Comparison of ENCODE assay signal across 19 cellular contexts in the genomic region with DNA sequence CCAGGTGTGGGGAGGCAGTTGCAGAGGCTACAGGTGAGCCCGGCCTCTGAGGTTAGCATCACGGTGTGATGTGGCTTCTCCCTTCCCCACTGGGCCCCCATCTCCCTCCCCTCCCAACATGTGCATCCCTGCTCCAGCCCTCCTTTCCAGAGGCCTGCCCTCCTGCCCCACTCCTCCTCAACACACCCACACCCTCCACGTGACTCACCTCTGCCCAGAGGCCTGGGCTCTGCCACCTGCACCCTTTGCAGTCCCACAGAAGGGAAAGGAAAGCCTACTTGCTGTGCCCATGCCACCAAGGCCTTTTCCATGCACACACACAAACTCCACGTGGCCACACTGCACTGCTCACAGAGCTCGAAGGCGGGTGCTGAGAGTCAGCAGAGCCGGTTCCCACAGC.
DNase-seq lines count a peak whose midpoint lies in the region; ATAC-seq and TF ChIP-seq lines count a peak whose summit lies in the region.
"Had no signal": no experiment of that assay in that cellular context is flagged by ENCODE, and none has a peak within 500 bp of the region (broad histone marks: within the 10 kb centered on the region; RNA-seq: fewer than 3 reads in every experiment).

No MANE protein-coding gene starts in this region.

- no peak overlapping the region for H2BK15ac ChIP-seq in neuronal stem cell (ENCODE audit: low read length)

- H3K4me3 Mint-ChIP-seq in activated CD4-positive, alpha-beta T cell treated with anti-CD3 and anti-CD28 coated beads, Interleukin-2, amount 10 ng/mL, durations not matched to agents 24 days and 14 days, result no peak overlapping the region
- H3K4me3 Mint-ChIP-seq in glutamatergic neuron (ENCODE audit: unreplicated experiment), result no peak overlapping the region
- H3K4me3 Mint-ChIP-seq: B cell; CD4-positive, alpha-beta T cell; CD8-positive, alpha-beta T cell had no signal

- H3K9me3 ChIP-seq in HEK293 (ENCODE audit: control insufficient read depth, insufficient read depth, low read depth, low read length) (no peaks in the 10 kb centered on the region), neuronal stem cell (replicated peaks in 1 of 2; ENCODE audit: control insufficient read depth in 2 of 2, insufficient read depth in 1 of 2, low read depth in 1 of 2, low read length in 2 of 2) (peaks cover 4 to 13% of the 10 kb centered on the region in 2 donors), body of pancreas (no peaks in the 10 kb centered on the region)

- H3K9me3 Mint-ChIP-seq in activated CD4-positive, alpha-beta T cell treated with anti-CD3 and anti-CD28 coated beads, Interleukin-2, amount 10 ng/mL, durations not matched to agents 24 days and 14 days, result no peaks in the 10 kb centered on the region
- H3K9me3 Mint-ChIP-seq in glutamatergic neuron (ENCODE audit: unreplicated experiment), result peaks cover 23% of the 10 kb centered on the region
- H3K9me3 Mint-ChIP-seq: CD4-positive, alpha-beta T cell; CD8-positive, alpha-beta T cell had no signal

- H3K4me1 ChIP-seq in HEK293 (ENCODE audit: control insufficient read depth, insufficient read depth, low read length), result no peaks in the 10 kb centered on the region
- peaks cover 2 to 3% of the 10 kb centered on the region in 2 donors for H3K4me1 ChIP-seq in neuronal stem cell (ENCODE audit: control insufficient read depth in 2 of 2, insufficient read depth in 1 of 2, low read depth in 1 of 2, low read length in 2 of 2)
- H3K4me1 ChIP-seq in body of pancreas, result no peaks in the 10 kb centered on the region
- H3K4me1 ChIP-seq: A549, Caco-2 had no signal

- no peak overlapping the region for H3K18ac ChIP-seq in neuronal stem cell (ENCODE audit: low read length)

- H3K27me3 Mint-ChIP-seq in activated CD4-positive, alpha-beta T cell treated with anti-CD3 and anti-CD28 coated beads, Interleukin-2, amount 10 ng/mL, durations not matched to agents 24 days and 14 days, result no peaks in the 10 kb centered on the region
- H3K27me3 Mint-ChIP-seq in glutamatergic neuron (ENCODE audit: unreplicated experiment), result peaks cover 24% of the 10 kb centered on the region
- H3K27me3 Mint-ChIP-seq: B cell; CD4-positive, alpha-beta T cell had no signal

- POLR2A ChIA-PET in HEK293 (lab: Yijun Ruan, JAX), result no interaction called here

- no CpG with 5 or more reads among the region's 7 CpGs for WGBS in neuronal stem cell (ENCODE audit: extremely low coverage in 2 of 2, insufficient read length in 2 of 2, insufficient replicate concordance in 1 of 2), 2 donors
- WGBS in body of pancreas, 2 donors, result 95 to 98% methylated on average over 7 of the region's 7 CpGs

- H3K14ac ChIP-seq in neuronal stem cell (ENCODE audit: low read length), result no peak overlapping the region

- H3K36me3 Mint-ChIP-seq in activated CD4-positive, alpha-beta T cell treated with anti-CD3 and anti-CD28 coated beads, Interleukin-2, amount 10 ng/mL, durations not matched to agents 24 days and 14 days (ENCODE audit: low read depth), result no peaks in the 10 kb centered on the region
- peaks cover 14% of the 10 kb centered on the region for H3K36me3 Mint-ChIP-seq in glutamatergic neuron (ENCODE audit: unreplicated experiment)
- H3K36me3 Mint-ChIP-seq: CD8-positive, alpha-beta T cell had no signal

- DNase-seq in activated CD4-positive, alpha-beta T cell treated with anti-CD3 and anti-CD28 coated beads, Interleukin-2, amount 10 ng/mL, durations not matched to agents 24 days and 14 days, result no peak
- no peak for DNase-seq in activated CD4-positive, alpha-beta T cell treated with anti-CD3 and anti-CD28 coated beads, Interleukin-2, amount 50 U/mL, for 48 hours
- DNase-seq in glutamatergic neuron (no peak), neuronal stem cell (ENCODE audit: low spot score) (no peak), body of pancreas (no peak)
- DNase-seq: AML-193; Caco-2; Calu3; CD4-positive, alpha-beta T cell; CD8-positive, alpha-beta T cell; DMS79 treated with DMSO at 0.1 percent for 48 hours; GF-D8 had no signal

- H3K4me1 Mint-ChIP-seq in activated CD4-positive, alpha-beta T cell treated with anti-CD3 and anti-CD28 coated beads, Interleukin-2, amount 10 ng/mL, durations not matched to agents 24 days and 14 days, result no peaks in the 10 kb centered on the region
- peaks cover 8% of the 10 kb centered on the region for H3K4me1 Mint-ChIP-seq in glutamatergic neuron (ENCODE audit: low read depth, unreplicated experiment)
- H3K4me1 Mint-ChIP-seq: B cell had no signal

- TF ChIP-seq CTCF in HEK293 (tag by site-specific recombination; IDR thresholded peaks at IDR 0.05), result no peak
- TF ChIP-seq CTCF in glutamatergic neuron (IDR thresholded peaks at IDR 0.05; ENCODE audit: partially characterized antibody, unreplicated experiment), result no peak
- no peak for TF ChIP-seq CTCF in body of pancreas (IDR thresholded peaks at IDR 0.05)

- H3K23ac ChIP-seq in neuronal stem cell (ENCODE audit: low read depth, low read length, poor library complexity), result no peak overlapping the region

- H3K4me2 ChIP-seq in neuronal stem cell (ENCODE audit: insufficient read depth, low read length, poor library complexity, severe bottlenecking), result no peak overlapping the region
- H3K4me2 ChIP-seq: A549; BLaER1 treated with 17β-estradiol and CSF1 and Interleukin-3, amounts not matched to agents 10 nM and 100 nM had no signal

- H2AFZ ChIP-seq in neuronal stem cell (ENCODE audit: low read length), result no peak overlapping the region

- no peak for TF ChIP-seq POLR2A in body of pancreas (IDR thresholded peaks at IDR 0.05)

- H3K27me3 ChIP-seq in neuronal stem cell (ENCODE audit: control insufficient read depth in 3 of 3, insufficient read depth in 3 of 3, low read depth in 1 of 3, low read length in 3 of 3), result no peaks in the 10 kb centered on the region
- H3K27me3 ChIP-seq in body of pancreas, result no peaks in the 10 kb centered on the region
- H3K27me3 ChIP-seq: BLaER1 treated with 17β-estradiol and CSF1 and Interleukin-3, amounts not matched to agents 10 nM and 100 nM had no signal

- no peak overlapping the region for H2BK12ac ChIP-seq in neuronal stem cell (ENCODE audit: low read length)

- H2BK5ac ChIP-seq in neuronal stem cell (ENCODE audit: low read length), result peak overlapping the region; percentile 10

- H3K79me1 ChIP-seq in neuronal stem cell (ENCODE audit: low read depth, low read length), result no peaks in the 10 kb centered on the region

- ATAC-seq in HG02884 (IDR thresholded peaks at IDR 0.05; ENCODE audit: unreplicated experiment) (no peak), body of pancreas (no peak)
- ATAC-seq: A549; CD8-positive, alpha-beta T cell had no signal

- H3K36me3 ChIP-seq in HEK293 (ENCODE audit: control insufficient read depth in 2 of 2, insufficient read depth in 1 of 2, low read length in 2 of 2) (no peaks in the 10 kb centered on the region), neuronal stem cell (replicated peaks in 1 of 2; ENCODE audit: control insufficient read depth in 2 of 2, insufficient read depth in 2 of 2, low read length in 2 of 2) (no peaks in the 10 kb centered on the region), body of pancreas (replicated peaks in 1 of 2; ENCODE audit: insufficient read depth in 1 of 2, low read depth in 2 of 2) (no peaks in the 10 kb centered on the region)
- H3K36me3 ChIP-seq: BLaER1 treated with 17β-estradiol and CSF1 and Interleukin-3, amounts not matched to agents 10 nM and 100 nM had no signal

- H3K9ac ChIP-seq in neuronal stem cell (ENCODE audit: low read depth, low read length, poor library complexity), result no peak overlapping the region
- H3K9ac ChIP-seq: BLaER1 treated with 17β-estradiol and CSF1 and Interleukin-3, amounts not matched to agents 10 nM and 100 nM had no signal

- H3K27ac ChIP-seq in HEK293 (ENCODE audit: extremely low read depth, low read depth, low read length) (no peak overlapping the region), neuronal stem cell (replicated peaks; ENCODE audit: low read length) (no peak overlapping the region), body of pancreas (no peak overlapping the region)
- H3K27ac ChIP-seq: 22Rv1; A549; BLaER1 treated with 17β-estradiol and CSF1 and Interleukin-3, amounts not matched to agents 10 nM and 100 nM; C4-2B had no signal

- no peak overlapping the region for H4K91ac ChIP-seq in neuronal stem cell (ENCODE audit: low read depth, low read length, poor library complexity)

- no peak overlapping the region for H2BK120ac ChIP-seq in neuronal stem cell (ENCODE audit: low read depth, low read length)

- CTCF ChIA-PET in HEK293 (lab: Yijun Ruan, JAX), result no interaction called here

- no peak overlapping the region for H3K4ac ChIP-seq in neuronal stem cell (ENCODE audit: low read length)

- intact Hi-C loops in activated CD4-positive, alpha-beta T cell treated with anti-CD3 and anti-CD28 coated beads, Interleukin-2, amount 10 ng/mL, durations not matched to agents 24 days and 14 days (cut with micrococcal nuclease), result no loop called here
- intact Hi-C loops in body of pancreas (cut with DNase I), result no loop called here

- peak overlapping the region; percentile 15 for H3K27ac Mint-ChIP-seq in activated CD4-positive, alpha-beta T cell treated with anti-CD3 and anti-CD28 coated beads, Interleukin-2, amount 10 ng/mL, durations not matched to agents 24 days and 14 days
- peak overlapping the region; percentile 38 for H3K27ac Mint-ChIP-seq in glutamatergic neuron (ENCODE audit: unreplicated experiment)
- H3K27ac Mint-ChIP-seq: B cell; CD4-positive, alpha-beta T cell; CD8-positive, alpha-beta T cell had no signal

- H2AK5ac ChIP-seq in neuronal stem cell (ENCODE audit: low read depth, low read length), result no peak overlapping the region

- H3K4me3 ChIP-seq in HEK293 (ENCODE audit: low read depth, low read length) (no peak overlapping the region), neuronal stem cell (ENCODE audit: low read length in 2 of 2) (no peak overlapping the region), body of pancreas (no peak overlapping the region)
- H3K4me3 ChIP-seq: A549; BLaER1 treated with 17β-estradiol and CSF1 and Interleukin-3, amounts not matched to agents 10 nM and 100 nM had no signal

- no peak overlapping the region for H4K8ac ChIP-seq in neuronal stem cell (ENCODE audit: low read depth, low read length)

TF ChIP-seq in HEK293, 187 proteins besides CTCF, POLR2A, EP300 and RAD21:
- TF ChIP-seq ZNF324 (tag by site-specific recombination; IDR thresholded peaks at IDR 0.05) (no peak), ZFHX2 (tag by site-specific recombination; conservative IDR thresholded peaks at IDR 0.05) (0 out of 2 replicates have a peak, but pooled peaks have one; percentile 19)
TF ChIP-seq in HEK293: peak in this region for 1.
